Comparison of ENCODE assay signal across 1 cellular context in genomic region chr12:4604684-4605193, GRCh38.
TF ChIP-seq lines count a peak whose summit lies in the region.

No MANE protein-coding gene starts in this region.

TF ChIP-seq in HepG2, 621 proteins besides CTCF, POLR2A, EP300 and RAD21 (continued from another document and continues in another):
- TF ChIP-seq ZBTB39 (CRISPR knock-in tag; IDR thresholded peaks at IDR 0.05) (no peak), POGZ (CRISPR knock-in tag; IDR thresholded peaks at IDR 0.05) (peak; percentile 75), ZSCAN20 (CRISPR knock-in tag; IDR thresholded peaks at IDR 0.05; ENCODE audit: borderline replicate concordance) (no peak), ZNF562 (CRISPR knock-in tag; IDR thresholded peaks at IDR 0.05; ENCODE audit: borderline replicate concordance) (no peak), KDM4B (CRISPR knock-in tag; IDR thresholded peaks at IDR 0.05) (no peak), ZBTB42 (CRISPR knock-in tag; IDR thresholded peaks at IDR 0.05) (0 out of 2 replicates have a peak, but pooled peaks have one; percentile 54), ZNF850 (CRISPR knock-in tag; conservative IDR thresholded peaks at IDR 0.05) (no peak), FLYWCH1 (CRISPR knock-in tag; IDR thresholded peaks at IDR 0.05) (no peak), NFKB2 (CRISPR knock-in tag; IDR thresholded peaks at IDR 0.05; ENCODE audit: borderline replicate concordance) (peak; percentile 75; the same call in 1 of the 2 replicates), ZNF205 (CRISPR knock-in tag; IDR thresholded peaks at IDR 0.05) (no peak), NR2C2 (CRISPR knock-in tag; IDR thresholded peaks at IDR 0.05; ENCODE audit: borderline replicate concordance) (no peak), ZNF780A (CRISPR knock-in tag; IDR thresholded peaks at IDR 0.05) (no peak), MTA1 (CRISPR knock-in tag; IDR thresholded peaks at IDR 0.05; ENCODE audit: borderline replicate concordance) (no peak), ZBTB44 (CRISPR knock-in tag; IDR thresholded peaks at IDR 0.05) (no peak), SNAPC2 (CRISPR knock-in tag; IDR thresholded peaks at IDR 0.05) (no peak), ZNF382 (CRISPR knock-in tag; IDR thresholded peaks at IDR 0.05; ENCODE audit: borderline replicate concordance) (no peak), SMARCC2 (IDR thresholded peaks at IDR 0.05) (no peak), HOXA5 (CRISPR knock-in tag; IDR thresholded peaks at IDR 0.05) (no peak), JDP2 (CRISPR knock-in tag; IDR thresholded peaks at IDR 0.05; ENCODE audit: borderline replicate concordance) (no peak), ZNF260 (CRISPR knock-in tag; IDR thresholded peaks at IDR 0.05; ENCODE audit: borderline replicate concordance, low read depth) (no peak), CCAR2 (optimal IDR thresholded peaks at IDR 0.05; ENCODE audit: low read depth, low read length) (peak; percentile 59), ZFAT (CRISPR knock-in tag; conservative IDR thresholded peaks at IDR 0.05) (no peak), ZNF747 (CRISPR knock-in tag; IDR thresholded peaks at IDR 0.05; ENCODE audit: borderline replicate concordance) (no peak), ZNF761 (CRISPR knock-in tag; conservative IDR thresholded peaks at IDR 0.05) (no peak), HIC2 (CRISPR knock-in tag; IDR thresholded peaks at IDR 0.05; ENCODE audit: low read depth) (no peak), ZBTB3 (CRISPR knock-in tag; IDR thresholded peaks at IDR 0.05; ENCODE audit: borderline replicate concordance, low read depth) (no peak), GTF3A (CRISPR knock-in tag; conservative IDR thresholded peaks at IDR 0.05) (no peak), REXO4 (CRISPR knock-in tag; IDR thresholded peaks at IDR 0.05; ENCODE audit: borderline replicate concordance) (no peak), ZNF20 (CRISPR knock-in tag; IDR thresholded peaks at IDR 0.05) (no peak), HIVEP1 (CRISPR knock-in tag; IDR thresholded peaks at IDR 0.05) (peak; percentile 58; the same call in 1 of the 2 replicates), FOXP1 (IDR thresholded peaks at IDR 0.05) (no peak), FOXP1 (CRISPR knock-in tag; IDR thresholded peaks at IDR 0.05) (no peak), KDM2A (CRISPR knock-in tag; IDR thresholded peaks at IDR 0.05; ENCODE audit: borderline replicate concordance, low read depth) (peak; percentile 65), ZNF577 (CRISPR knock-in tag; IDR thresholded peaks at IDR 0.05; ENCODE audit: borderline replicate concordance, low read depth) (no peak), RFX1 (IDR thresholded peaks at IDR 0.05) (no peak), STAG1 (CRISPR knock-in tag; IDR thresholded peaks at IDR 0.05) (peak; percentile 58), SOX5 (CRISPR knock-in tag; IDR thresholded peaks at IDR 0.05; ENCODE audit: borderline replicate concordance) (no peak)
- TF ChIP-seq, protein P1, sequence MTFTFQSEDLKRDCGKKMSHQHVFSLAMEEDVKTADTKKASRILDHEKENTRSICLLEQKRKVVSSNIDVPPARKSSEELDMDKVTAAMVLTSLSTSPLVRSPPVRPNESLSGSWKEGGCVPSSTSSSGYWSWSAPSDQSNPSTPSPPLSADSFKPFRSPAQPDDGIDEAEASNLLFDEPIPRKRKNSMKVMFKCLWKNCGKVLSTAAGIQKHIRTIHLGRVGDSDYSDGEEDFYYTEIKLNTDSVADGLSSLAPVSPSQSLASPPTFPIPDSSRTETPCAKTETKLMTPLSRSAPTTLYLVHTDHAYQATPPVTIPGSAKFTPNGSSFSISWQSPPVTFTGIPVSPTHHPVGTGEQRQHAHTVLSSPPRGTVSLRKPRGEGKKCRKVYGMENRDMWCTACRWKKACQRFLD (CRISPR knock-in tag; IDR thresholded peaks at IDR 0.05; ENCODE audit: borderline replicate concordance) = no peak
- TF ChIP-seq, protein P2, sequence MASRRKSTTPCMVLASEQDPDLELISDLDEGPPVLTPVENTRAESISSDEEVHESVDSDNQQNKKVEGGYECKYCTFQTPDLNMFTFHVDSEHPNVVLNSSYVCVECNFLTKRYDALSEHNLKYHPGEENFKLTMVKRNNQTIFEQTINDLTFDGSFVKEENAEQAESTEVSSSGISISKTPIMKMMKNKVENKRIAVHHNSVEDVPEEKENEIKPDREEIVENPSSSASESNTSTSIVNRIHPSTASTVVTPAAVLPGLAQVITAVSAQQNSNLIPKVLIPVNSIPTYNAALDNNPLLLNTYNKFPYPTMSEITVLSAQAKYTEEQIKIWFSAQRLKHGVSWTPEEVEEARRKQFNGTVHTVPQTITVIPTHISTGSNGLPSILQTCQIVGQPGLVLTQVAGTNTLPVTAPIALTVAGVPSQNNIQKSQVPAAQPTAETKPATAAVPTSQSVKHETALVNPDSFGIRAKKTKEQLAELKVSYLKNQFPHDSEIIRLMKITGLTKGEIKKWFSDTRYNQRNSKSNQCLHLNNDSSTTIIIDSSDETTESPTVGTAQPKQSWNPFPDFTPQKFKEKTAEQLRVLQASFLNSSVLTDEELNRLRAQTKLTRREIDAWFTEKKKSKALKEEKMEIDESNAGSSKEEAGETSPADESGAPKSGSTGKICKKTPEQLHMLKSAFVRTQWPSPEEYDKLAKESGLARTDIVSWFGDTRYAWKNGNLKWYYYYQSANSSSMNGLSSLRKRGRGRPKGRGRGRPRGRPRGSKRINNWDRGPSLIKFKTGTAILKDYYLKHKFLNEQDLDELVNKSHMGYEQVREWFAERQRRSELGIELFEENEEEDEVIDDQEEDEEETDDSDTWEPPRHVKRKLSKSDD (CRISPR knock-in tag; IDR thresholded peaks at IDR 0.05; ENCODE audit: low read depth) = no peak
- TF ChIP-seq, protein P3, sequence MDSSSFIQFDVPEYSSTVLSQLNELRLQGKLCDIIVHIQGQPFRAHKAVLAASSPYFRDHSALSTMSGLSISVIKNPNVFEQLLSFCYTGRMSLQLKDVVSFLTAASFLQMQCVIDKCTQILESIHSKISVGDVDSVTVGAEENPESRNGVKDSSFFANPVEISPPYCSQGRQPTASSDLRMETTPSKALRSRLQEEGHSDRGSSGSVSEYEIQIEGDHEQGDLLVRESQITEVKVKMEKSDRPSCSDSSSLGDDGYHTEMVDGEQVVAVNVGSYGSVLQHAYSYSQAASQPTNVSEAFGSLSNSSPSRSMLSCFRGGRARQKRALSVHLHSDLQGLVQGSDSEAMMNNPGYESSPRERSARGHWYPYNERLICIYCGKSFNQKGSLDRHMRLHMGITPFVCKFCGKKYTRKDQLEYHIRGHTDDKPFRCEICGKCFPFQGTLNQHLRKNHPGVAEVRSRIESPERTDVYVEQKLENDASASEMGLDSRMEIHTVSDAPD (CRISPR knock-in tag; IDR thresholded peaks at IDR 0.05) = no peak
- TF ChIP-seq, protein P4, sequence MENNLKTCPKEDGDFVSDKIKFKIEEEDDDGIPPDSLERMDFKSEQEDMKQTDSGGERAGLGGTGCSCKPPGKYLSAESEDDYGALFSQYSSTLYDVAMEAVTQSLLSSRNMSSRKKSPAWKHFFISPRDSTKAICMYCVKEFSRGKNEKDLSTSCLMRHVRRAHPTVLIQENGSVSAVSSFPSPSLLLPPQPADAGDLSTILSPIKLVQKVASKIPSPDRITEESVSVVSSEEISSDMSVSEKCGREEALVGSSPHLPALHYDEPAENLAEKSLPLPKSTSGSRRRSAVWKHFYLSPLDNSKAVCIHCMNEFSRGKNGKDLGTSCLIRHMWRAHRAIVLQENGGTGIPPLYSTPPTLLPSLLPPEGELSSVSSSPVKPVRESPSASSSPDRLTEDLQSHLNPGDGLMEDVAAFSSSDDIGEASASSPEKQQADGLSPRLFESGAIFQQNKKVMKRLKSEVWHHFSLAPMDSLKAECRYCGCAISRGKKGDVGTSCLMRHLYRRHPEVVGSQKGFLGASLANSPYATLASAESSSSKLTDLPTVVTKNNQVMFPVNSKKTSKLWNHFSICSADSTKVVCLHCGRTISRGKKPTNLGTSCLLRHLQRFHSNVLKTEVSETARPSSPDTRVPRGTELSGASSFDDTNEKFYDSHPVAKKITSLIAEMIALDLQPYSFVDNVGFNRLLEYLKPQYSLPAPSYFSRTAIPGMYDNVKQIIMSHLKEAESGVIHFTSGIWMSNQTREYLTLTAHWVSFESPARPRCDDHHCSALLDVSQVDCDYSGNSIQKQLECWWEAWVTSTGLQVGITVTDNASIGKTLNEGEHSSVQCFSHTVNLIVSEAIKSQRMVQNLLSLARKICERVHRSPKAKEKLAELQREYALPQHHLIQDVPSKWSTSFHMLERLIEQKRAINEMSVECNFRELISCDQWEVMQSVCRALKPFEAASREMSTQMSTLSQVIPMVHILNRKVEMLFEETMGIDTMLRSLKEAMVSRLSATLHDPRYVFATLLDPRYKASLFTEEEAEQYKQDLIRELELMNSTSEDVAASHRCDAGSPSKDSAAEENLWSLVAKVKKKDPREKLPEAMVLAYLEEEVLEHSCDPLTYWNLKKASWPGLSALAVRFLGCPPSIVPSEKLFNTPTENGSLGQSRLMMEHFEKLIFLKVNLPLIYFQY (CRISPR knock-in tag; IDR thresholded peaks at IDR 0.05; ENCODE audit: borderline replicate concordance) = no peak; the same call in 1 of the 2 replicates
- TF ChIP-seq, protein P5, sequence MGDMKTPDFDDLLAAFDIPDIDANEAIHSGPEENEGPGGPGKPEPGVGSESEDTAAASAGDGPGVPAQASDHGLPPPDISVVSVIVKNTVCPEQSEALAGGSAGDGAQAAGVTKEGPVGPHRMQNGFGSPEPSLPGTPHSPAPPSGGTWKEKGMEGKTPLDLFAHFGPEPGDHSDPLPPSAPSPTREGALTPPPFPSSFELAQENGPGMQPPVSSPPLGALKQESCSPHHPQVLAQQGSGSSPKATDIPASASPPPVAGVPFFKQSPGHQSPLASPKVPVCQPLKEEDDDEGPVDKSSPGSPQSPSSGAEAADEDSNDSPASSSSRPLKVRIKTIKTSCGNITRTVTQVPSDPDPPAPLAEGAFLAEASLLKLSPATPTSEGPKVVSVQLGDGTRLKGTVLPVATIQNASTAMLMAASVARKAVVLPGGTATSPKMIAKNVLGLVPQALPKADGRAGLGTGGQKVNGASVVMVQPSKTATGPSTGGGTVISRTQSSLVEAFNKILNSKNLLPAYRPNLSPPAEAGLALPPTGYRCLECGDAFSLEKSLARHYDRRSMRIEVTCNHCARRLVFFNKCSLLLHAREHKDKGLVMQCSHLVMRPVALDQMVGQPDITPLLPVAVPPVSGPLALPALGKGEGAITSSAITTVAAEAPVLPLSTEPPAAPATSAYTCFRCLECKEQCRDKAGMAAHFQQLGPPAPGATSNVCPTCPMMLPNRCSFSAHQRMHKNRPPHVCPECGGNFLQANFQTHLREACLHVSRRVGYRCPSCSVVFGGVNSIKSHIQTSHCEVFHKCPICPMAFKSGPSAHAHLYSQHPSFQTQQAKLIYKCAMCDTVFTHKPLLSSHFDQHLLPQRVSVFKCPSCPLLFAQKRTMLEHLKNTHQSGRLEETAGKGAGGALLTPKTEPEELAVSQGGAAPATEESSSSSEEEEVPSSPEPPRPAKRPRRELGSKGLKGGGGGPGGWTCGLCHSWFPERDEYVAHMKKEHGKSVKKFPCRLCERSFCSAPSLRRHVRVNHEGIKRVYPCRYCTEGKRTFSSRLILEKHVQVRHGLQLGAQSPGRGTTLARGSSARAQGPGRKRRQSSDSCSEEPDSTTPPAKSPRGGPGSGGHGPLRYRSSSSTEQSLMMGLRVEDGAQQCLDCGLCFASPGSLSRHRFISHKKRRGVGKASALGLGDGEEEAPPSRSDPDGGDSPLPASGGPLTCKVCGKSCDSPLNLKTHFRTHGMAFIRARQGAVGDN (CRISPR knock-in tag; IDR thresholded peaks at IDR 0.05) = peak; percentile 83
- TF ChIP-seq, protein P6, sequence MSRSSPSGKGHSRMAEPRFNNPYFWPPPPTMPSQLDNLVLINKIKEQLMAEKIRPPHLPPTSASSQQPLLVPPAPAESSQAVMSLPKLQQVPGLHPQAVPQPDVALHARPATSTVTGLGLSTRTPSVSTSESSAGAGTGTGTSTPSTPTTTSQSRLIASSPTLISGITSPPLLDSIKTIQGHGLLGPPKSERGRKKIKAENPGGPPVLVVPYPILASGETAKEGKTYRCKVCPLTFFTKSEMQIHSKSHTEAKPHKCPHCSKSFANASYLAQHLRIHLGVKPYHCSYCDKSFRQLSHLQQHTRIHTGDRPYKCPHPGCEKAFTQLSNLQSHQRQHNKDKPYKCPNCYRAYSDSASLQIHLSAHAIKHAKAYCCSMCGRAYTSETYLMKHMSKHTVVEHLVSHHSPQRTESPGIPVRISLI (CRISPR knock-in tag; IDR thresholded peaks at IDR 0.05; ENCODE audit: borderline replicate concordance) = no peak
